18 cellular contexts compared by ENCODE assay signal in genomic region chr4:89253306-89253705, GRCh38.
"Had no signal": no experiment of that assay in that cellular context is flagged by ENCODE, and none has a peak within 500 bp of the region (broad histone marks: within the 10 kb centered on the region; RNA-seq: fewer than 3 reads in every experiment).

No MANE protein-coding gene starts in this region.

- H3K27ac Mint-ChIP-seq: activated CD8-positive, alpha-beta memory T cell treated with anti-CD3 and anti-CD28 coated beads, Interleukin-2, amount 10 ng/mL, durations not matched to agents 7 days and 5 days had no signal

- H3K9me3 ChIP-seq: heart left ventricle, tibial artery, vagina had no signal

- ATAC-seq: activated CD8-positive, alpha-beta memory T cell treated with anti-CD3 and anti-CD28 coated beads, Interleukin-2, amount 10 ng/mL, durations not matched to agents 7 days and 5 days; activated naive CD4-positive, alpha-beta T cell treated with anti-CD3 and anti-CD28 coated beads, Interleukin-2, amount 50 U/mL, for 72 hours; heart left ventricle; naive thymus-derived CD8-positive, alpha-beta T cell had no signal

- DNase-seq: activated CD4-positive, alpha-beta T cell treated with anti-CD3 and anti-CD28 coated beads, Interleukin-2, amount 50 U/mL, for 4 hours; activated CD8-positive, alpha-beta memory T cell treated with anti-CD3 and anti-CD28 coated beads, Interleukin-2, amount 10 ng/mL, durations not matched to agents 7 days and 5 days; activated gamma-delta T cell; activated T-cell treated with anti-CD3 and anti-CD28 coated beads, Interleukin-2, amount 50 U/mL, for 48 hours; effector CD4-positive, alpha-beta T cell; foreskin melanocyte; heart left ventricle; midbrain; naive thymus-derived CD8-positive, alpha-beta T cell; retina; stimulated activated CD4-positive, alpha-beta T cell treated with anti-CD3 and anti-CD28 coated beads, Interleukin-2, amount 100 ng/mL, for 48 hours; stimulated activated naive CD4-positive, alpha-beta T cell; SW 1271; tibial artery had no signal

- H3K27me3 ChIP-seq: heart left ventricle, vagina had no signal

- H3K9me3 Mint-ChIP-seq: T-helper 2 cell treated with Interferon-gamma antibody and Interleukin-4, amounts not matched to agents 5 μg/mL and 100 μg/mL, for 36 hours had no signal

- H3K4me1 ChIP-seq: tibial artery, vagina had no signal

- H3K27ac ChIP-seq: coronary artery, heart left ventricle, tibial artery, vagina had no signal

- H3K4me3 ChIP-seq: coronary artery, heart left ventricle, tibial artery, vagina had no signal

- H3K36me3 ChIP-seq: tibial artery, vagina had no signal

- H3K27me3 Mint-ChIP-seq: activated CD8-positive, alpha-beta memory T cell treated with anti-CD3 and anti-CD28 coated beads, Interleukin-2, amount 10 ng/mL, durations not matched to agents 7 days and 5 days; naive thymus-derived CD8-positive, alpha-beta T cell had no signal

- H3K4me3 Mint-ChIP-seq: activated CD8-positive, alpha-beta memory T cell treated with anti-CD3 and anti-CD28 coated beads, Interleukin-2, amount 10 ng/mL, durations not matched to agents 7 days and 5 days; naive thymus-derived CD8-positive, alpha-beta T cell; T-helper 2 cell treated with Interferon-gamma antibody and Interleukin-4, amounts not matched to agents 5 μg/mL and 100 μg/mL, for 36 hours had no signal
